8 cellular contexts compared by ENCODE assay signal in the genomic region with DNA sequence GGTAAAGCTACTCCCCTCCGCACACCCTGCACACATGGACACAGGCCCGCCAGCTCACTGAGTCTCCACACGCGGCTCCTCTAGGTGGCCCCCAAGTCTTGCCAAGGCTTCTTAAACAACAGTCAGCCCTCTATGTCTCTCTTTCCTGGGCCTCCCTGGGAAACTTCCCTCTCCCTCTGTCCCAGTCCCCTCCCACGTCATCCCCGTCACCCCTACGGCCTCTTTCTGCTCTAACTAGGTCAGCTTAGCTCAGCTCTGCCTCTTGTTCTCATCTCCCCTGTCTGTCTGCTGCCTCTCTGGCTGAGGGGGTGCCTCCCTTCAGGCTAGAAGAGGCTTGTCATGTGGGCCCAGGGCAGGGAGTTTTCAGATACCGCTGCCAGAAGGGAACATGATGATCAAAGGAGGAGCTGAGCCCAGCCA. TPM values are rescaled to one million over a fixed set of nuclear protein-coding genes. Genes with fewer than 3 reads are reported as not detected.
A peak's percentile ranks its signal among the peaks of the same experiment; 100 is the strongest.
DNase-seq lines count a peak whose midpoint lies in the region; ATAC-seq lines count a peak whose summit lies in the region.

No MANE protein-coding gene starts in this region.

- intact Hi-C loops in left cardiac atrium (cut with DNase I), result no loop called here
- intact Hi-C loops in sciatic nerve (cut with DNase I), result no loop called here

- no peak overlapping the region for H3K27ac ChIP-seq in HUES6 (ENCODE audit: low read depth, low read length)

- no peaks in the 10 kb centered on the region for H3K9me3 Mint-ChIP-seq in activated naive CD8-positive, alpha-beta T cell treated with anti-CD3 and anti-CD28 coated beads for 36 hours

- H3K4me1 ChIP-seq in HUES6 (ENCODE audit: control insufficient read depth, insufficient read depth, low read length), result peaks cover 16% of the 10 kb centered on the region; the same call in 1 of the 2 replicates

- H3K9ac ChIP-seq in HUES6 (ENCODE audit: low read length), result peak overlapping the region; percentile 3

- no peaks in the 10 kb centered on the region for H3K27me3 ChIP-seq in HUES6 (ENCODE audit: control insufficient read depth, insufficient read depth, low read length)

- peak; percentile 88 to 94 for ATAC-seq in left cardiac atrium
- peak; percentile 95 for ATAC-seq in sciatic nerve

- H3K9me3 ChIP-seq in HUES6 (ENCODE audit: control insufficient read depth, insufficient read depth, low read depth, low read length), result peaks cover 2% of the 10 kb centered on the region; the same call in 1 of the 2 replicates

- peaks cover 30% of the 10 kb centered on the region for H3K4me1 Mint-ChIP-seq in activated naive CD8-positive, alpha-beta T cell treated with anti-CD3 and anti-CD28 coated beads for 36 hours

- peaks cover 35% of the 10 kb centered on the region for H3K36me3 Mint-ChIP-seq in activated naive CD8-positive, alpha-beta T cell treated with anti-CD3 and anti-CD28 coated beads for 36 hours

- H3K27ac Mint-ChIP-seq in activated naive CD8-positive, alpha-beta T cell treated with anti-CD3 and anti-CD28 coated beads for 36 hours, result peak overlapping the region; percentile 83

- H3K4me3 Mint-ChIP-seq in activated naive CD8-positive, alpha-beta T cell treated with anti-CD3 and anti-CD28 coated beads for 36 hours, result no peak overlapping the region

- no peaks in the 10 kb centered on the region for H3K27me3 Mint-ChIP-seq in activated naive CD8-positive, alpha-beta T cell treated with anti-CD3 and anti-CD28 coated beads for 36 hours

- no peak for DNase-seq in activated naive CD8-positive, alpha-beta T cell treated with anti-CD3 and anti-CD28 coated beads for 36 hours
- DNase-seq in left cardiac atrium, result peak; percentile 55
- DNase-seq in sciatic nerve (ENCODE audit: low spot score), result peak; percentile 69
- no peak for DNase-seq in mesenteric fat pad (ENCODE audit: low spot score)
- DNase-seq in activated gamma-delta T cell (lab: John Stamatoyannopoulos, UW), result no peak
- DNase-seq in OCI-M2 (lab: John Stamatoyannopoulos, UW; ENCODE audit: unreplicated experiment), result no peak
- no peak for DNase-seq in NAMALWA (ENCODE audit: low spot score)

- H3K36me3 ChIP-seq in HUES6 (ENCODE audit: control insufficient read depth, insufficient read depth, low read length), result peaks cover 32% of the 10 kb centered on the region

- H3K4me3 ChIP-seq in HUES6 (ENCODE audit: low read depth, low read length), result no peak overlapping the region

RNA-seq across cellular contexts. Expression of a gene that starts 38.8 kb away (rescaled TPM):
- total RNA-seq in activated naive CD8-positive, alpha-beta T cell treated with anti-CD3 and anti-CD28 coated beads for 36 hours, result 100 to 1,000 TPM; 187 to 202 TPM
- 10 to 100 TPM; 10.6 to 19.6 TPM for total RNA-seq in left cardiac atrium
- 33.0 TPM for total RNA-seq in sciatic nerve
- 16.1 TPM for total RNA-seq in mesenteric fat pad

RNA-seq across cellular contexts. Expression of a gene that starts 47.9 kb away (rescaled TPM):
- 10 to 100 TPM; 29.8 to 30.9 TPM for total RNA-seq in activated naive CD8-positive, alpha-beta T cell treated with anti-CD3 and anti-CD28 coated beads for 36 hours
- total RNA-seq in left cardiac atrium, result 1 to 10 TPM; 4.0 to 6.1 TPM
- total RNA-seq in sciatic nerve, result 9.8 TPM
- total RNA-seq in mesenteric fat pad, result 8.0 TPM

Comparison
In these comparisons a context has a peak if more than half of its experiments do, and no peak if none do; other contexts are left out.
1. DNase-seq: peak in left cardiac atrium (single experiment) and sciatic nerve (single experiment); none in activated naive CD8-positive, alpha-beta T cell treated with anti-CD3 and anti-CD28 coated beads for 36 hours (single experiment), mesenteric fat pad (single experiment), activated gamma-delta T cell (single experiment), OCI-M2 (single experiment) and NAMALWA (single experiment).